Comparison of ENCODE assay signal across 11 cellular contexts in genomic region chr7:139105037-139105382, GRCh38. TPM values are rescaled to one million over a fixed set of nuclear protein-coding genes. Genes with fewer than 3 reads are reported as not detected.
DNase-seq lines count a peak whose midpoint lies in the region; ATAC-seq and TF ChIP-seq lines count a peak whose summit lies in the region.
"Had no signal": no experiment of that assay in that cellular context is flagged by ENCODE, and none has a peak within 500 bp of the region (broad histone marks: within the 10 kb centered on the region; RNA-seq: fewer than 3 reads in every experiment).

No MANE protein-coding gene starts in this region.

- DNase-seq in DND-41 (no peak), MM.1S (peak; percentile 38), SJCRH30 (no peak)
- no peak for DNase-seq in activated CD8-positive, alpha-beta T cell treated with anti-CD3 and anti-CD28 coated beads for 36 hours
- no peak for DNase-seq in natural killer cell treated with Interleukin-12 subunit alpha and Interleukin-12 subunit beta and Interleukin-15 and Interleukin-18, amount 100 ng/mL, for 72 hours (ENCODE audit: low spot score)
- DNase-seq: hippocampal formation, KG1 had no signal

- no peaks in the 10 kb centered on the region for H3K27me3 ChIP-seq in DND-41 (ENCODE audit: insufficient read depth, low read length, poor library complexity)
- no peaks in the 10 kb centered on the region for H3K27me3 ChIP-seq in MM.1S (replicated peaks; ENCODE audit: insufficient read depth, low read length)
- H3K27me3 ChIP-seq in SJCRH30 = no peaks in the 10 kb centered on the region

- peaks cover 47% of the 10 kb centered on the region for H3F3A ChIP-seq in MM.1S (ENCODE audit: insufficient read depth, low read length)

- H3K9me3 ChIP-seq in DND-41 (ENCODE audit: insufficient read depth, low read length, severe bottlenecking) = no peaks in the 10 kb centered on the region
- no peaks in the 10 kb centered on the region for H3K9me3 ChIP-seq in MM.1S (replicated peaks; ENCODE audit: insufficient read depth, low read length)
- no peaks in the 10 kb centered on the region for H3K9me3 ChIP-seq in SJCRH30 (replicated peaks)

- ATAC-seq in DND-41 (ENCODE audit: insufficient read depth, low read depth) = no peak
- ATAC-seq in activated CD8-positive, alpha-beta T cell treated with anti-CD3 and anti-CD28 coated beads for 36 hours = no peak
- no peak for ATAC-seq in natural killer cell treated with Interleukin-12 subunit alpha and Interleukin-12 subunit beta and Interleukin-15 and Interleukin-18, amount 100 ng/mL, for 72 hours
- no peak for ATAC-seq in GM18907 (IDR thresholded peaks at IDR 0.05; ENCODE audit: unreplicated experiment)
- no peak for ATAC-seq in HG03342 (IDR thresholded peaks at IDR 0.05; ENCODE audit: unreplicated experiment)
- no peak for ATAC-seq in GM18868 (IDR thresholded peaks at IDR 0.05; ENCODE audit: unreplicated experiment)

- H3K36me3 ChIP-seq in DND-41 (ENCODE audit: insufficient read depth, low read length) = peaks cover 50% of the 10 kb centered on the region
- H3K36me3 ChIP-seq in MM.1S (replicated peaks; ENCODE audit: insufficient read depth, low read length) = no peaks in the 10 kb centered on the region; the same call in 1 of the 2 replicates
- no peaks in the 10 kb centered on the region for H3K36me3 ChIP-seq in SJCRH30

- intact Hi-C loops in activated CD8-positive, alpha-beta T cell treated with anti-CD3 and anti-CD28 coated beads for 36 hours (cut with micrococcal nuclease) = loop anchor here (5.0 kb wide), 2 partner anchors 237 to 252 kb away; partner anchors contain the start of genes FMC1 and LUC7L2

- H3K9ac ChIP-seq in DND-41 (ENCODE audit: low read depth, low read length) = peak overlapping the region; percentile 98
- peak overlapping the region; percentile 83; the same call in 1 of the 2 replicates for H3K9ac ChIP-seq in MM.1S (ENCODE audit: low read length)

- H3K27ac ChIP-seq in DND-41 (ENCODE audit: low read length) = peak overlapping the region; percentile 97
- peak overlapping the region; percentile 88; the same call in 1 of the 2 replicates for H3K27ac ChIP-seq in MM.1S (ENCODE audit: low read length)
- H3K27ac ChIP-seq in SJCRH30 = no peak overlapping the region

- H3K4me3 ChIP-seq in DND-41 (ENCODE audit: low read depth in 1 of 2, low read length in 2 of 2) = peak overlapping the region; percentile 82 to 96
- peak overlapping the region; percentile 97; the same call in 1 of the 2 replicates for H3K4me3 ChIP-seq in MM.1S (ENCODE audit: low read length)
- H3K4me3 ChIP-seq in SJCRH30 = no peak overlapping the region
- H3K4me3 ChIP-seq: coronary artery had no signal

- H3K4me2 ChIP-seq in DND-41 (ENCODE audit: insufficient read depth, low read length) (peak overlapping the region; percentile 75), MM.1S (ENCODE audit: low read depth, low read length) (peak overlapping the region; percentile 85)

- peaks cover 31% of the 10 kb centered on the region for H3K4me1 Mint-ChIP-seq in activated CD8-positive, alpha-beta T cell treated with anti-CD3 and anti-CD28 coated beads for 36 hours (ENCODE audit: low read depth)
- peaks cover 51 to 55% of the 10 kb centered on the region in 2 donors for H3K4me1 Mint-ChIP-seq in natural killer cell treated with Interleukin-12 subunit alpha and Interleukin-12 subunit beta and Interleukin-15 and Interleukin-18, amount 100 ng/mL, for 72 hours (ENCODE audit: low read depth in 2 of 2)

- H2AFZ ChIP-seq in DND-41 (ENCODE audit: low read depth, low read length) (no peak overlapping the region), MM.1S (ENCODE audit: low read length) (no peak overlapping the region)

- H3K27ac Mint-ChIP-seq in activated CD8-positive, alpha-beta T cell treated with anti-CD3 and anti-CD28 coated beads for 36 hours = peak overlapping the region; percentile 95
- H3K27ac Mint-ChIP-seq in natural killer cell treated with Interleukin-12 subunit alpha and Interleukin-12 subunit beta and Interleukin-15 and Interleukin-18, amount 100 ng/mL, for 72 hours = peak overlapping the region; percentile 96 to 97

- TF ChIP-seq CTCF in DND-41 (IDR thresholded peaks at IDR 0.05; ENCODE audit: borderline replicate concordance, extremely low read depth, low read length, poor library complexity, severe bottlenecking) (no peak), MM.1S (IDR thresholded peaks at IDR 0.05; ENCODE audit: low read length) (no peak)
- TF ChIP-seq CTCF in activated CD8-positive, alpha-beta T cell treated with anti-CD3 and anti-CD28 coated beads for 36 hours (IDR thresholded peaks at IDR 0.05) = no peak

- H3K79me2 ChIP-seq in DND-41 (ENCODE audit: insufficient read depth, low read length) = peaks cover 97% of the 10 kb centered on the region
- H3K79me2 ChIP-seq in MM.1S (ENCODE audit: low read length) = peaks cover 89% of the 10 kb centered on the region

- CTCF ChIA-PET in activated CD8-positive, alpha-beta T cell treated with anti-CD3 and anti-CD28 coated beads for 36 hours (lab: Charles Lee) = interaction anchor here (0.9 to 2.7 kb wide), 3 partner anchors 11 to 29 kb away, joined by 3 to 21 read pairs (median 3); no protein-coding TSS in a partner anchor

- POLR2A ChIA-PET in activated CD8-positive, alpha-beta T cell treated with anti-CD3 and anti-CD28 coated beads for 36 hours (lab: Charles Lee) = interaction anchor here (0.6 to 4.0 kb wide), 9 partner anchors 9 to 60 kb away, joined by 3 to 71 read pairs (median 4); a partner anchor contains a TSS

- peaks cover 77% of the 10 kb centered on the region for H3K36me3 Mint-ChIP-seq in activated CD8-positive, alpha-beta T cell treated with anti-CD3 and anti-CD28 coated beads for 36 hours (ENCODE audit: low read depth)
- peaks cover 16% of the 10 kb centered on the region for H3K36me3 Mint-ChIP-seq in natural killer cell treated with Interleukin-12 subunit alpha and Interleukin-12 subunit beta and Interleukin-15 and Interleukin-18, amount 100 ng/mL, for 72 hours

- no peaks in the 10 kb centered on the region for H3K9me2 ChIP-seq in MM.1S (replicated peaks; ENCODE audit: insufficient read depth, low read length)

- H3K4me1 ChIP-seq in DND-41 (ENCODE audit: insufficient read depth, low read length) = peaks cover 62% of the 10 kb centered on the region
- 0 out of 2 replicates have a peak, but pooled peaks cover 8% of the 10 kb centered on the region for H3K4me1 ChIP-seq in MM.1S (ENCODE audit: low read length)
- no peaks in the 10 kb centered on the region for H3K4me1 ChIP-seq in SJCRH30

- H4K20me1 ChIP-seq in DND-41 (ENCODE audit: insufficient read depth, low read length) (peaks cover 45% of the 10 kb centered on the region), MM.1S (ENCODE audit: insufficient read depth, low read length) (0 out of 2 replicates have a peak, but pooled peaks cover 3% of the 10 kb centered on the region)

- peak overlapping the region; percentile 85 for H3K4me3 Mint-ChIP-seq in activated CD8-positive, alpha-beta T cell treated with anti-CD3 and anti-CD28 coated beads for 36 hours
- H3K4me3 Mint-ChIP-seq in natural killer cell treated with Interleukin-12 subunit alpha and Interleukin-12 subunit beta and Interleukin-15 and Interleukin-18, amount 100 ng/mL, for 72 hours = peak overlapping the region; percentile 88

- no peaks in the 10 kb centered on the region for H3K9me3 Mint-ChIP-seq in activated CD8-positive, alpha-beta T cell treated with anti-CD3 and anti-CD28 coated beads for 36 hours
- H3K9me3 Mint-ChIP-seq in natural killer cell treated with Interleukin-12 subunit alpha and Interleukin-12 subunit beta and Interleukin-15 and Interleukin-18, amount 100 ng/mL, for 72 hours = no peaks in the 10 kb centered on the region

- no peaks in the 10 kb centered on the region for H3K27me3 Mint-ChIP-seq in activated CD8-positive, alpha-beta T cell treated with anti-CD3 and anti-CD28 coated beads for 36 hours
- no peaks in the 10 kb centered on the region for H3K27me3 Mint-ChIP-seq in natural killer cell treated with Interleukin-12 subunit alpha and Interleukin-12 subunit beta and Interleukin-15 and Interleukin-18, amount 100 ng/mL, for 72 hours

RNA-seq across cellular contexts. Expression of gene ZC3HAV1, which starts 4.5 kb away (rescaled TPM):
- total RNA-seq in activated CD8-positive, alpha-beta T cell treated with anti-CD3 and anti-CD28 coated beads for 36 hours = 100 to 1,000 TPM; 125 to 128 TPM
- 100 to 1,000 TPM in 1 of 2 donors, 10 to 100 TPM in 1; 88.2 to 104 TPM for total RNA-seq in natural killer cell treated with Interleukin-12 subunit alpha and Interleukin-12 subunit beta and Interleukin-15 and Interleukin-18, amount 100 ng/mL, for 72 hours
- 11.0 and 11.1 TPM in 2 replicates for total RNA-seq in SJCRH30 (2014; rRNA removed; shearing (Covaris generic))
